19 cellular contexts compared by ENCODE assay signal in the genomic region with DNA sequence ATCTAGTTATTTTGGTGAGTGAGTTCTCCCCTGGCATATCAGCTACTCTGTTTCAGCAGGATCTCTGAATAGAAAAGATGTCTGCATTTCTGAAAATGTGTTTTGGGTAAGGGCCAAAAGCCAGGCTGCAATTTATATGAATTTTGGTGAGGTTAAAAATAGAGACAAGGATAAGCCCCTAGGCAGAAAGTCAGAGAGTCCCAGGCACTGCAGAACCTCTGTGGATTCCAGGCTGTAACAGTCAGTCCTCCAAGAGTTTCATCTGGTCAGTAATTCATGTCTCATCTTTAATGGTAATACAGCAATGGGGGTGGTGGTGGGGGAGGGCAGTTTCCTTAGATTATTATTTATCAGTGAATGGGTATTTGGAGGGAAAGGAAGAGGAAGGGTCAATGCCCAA. TPM values are rescaled to one million over a fixed set of nuclear protein-coding genes. Genes with fewer than 3 reads are reported as not detected.
"Had no signal": no experiment of that assay in that cellular context is flagged by ENCODE, and none has a peak within 500 bp of the region (broad histone marks: within the 10 kb centered on the region; RNA-seq: fewer than 3 reads in every experiment).

No MANE protein-coding gene starts in this region.

- ATAC-seq: activated CD4-positive, CD25-positive, alpha-beta regulatory T cell treated with anti-CD3 and anti-CD28 coated beads, Interleukin-2, amount 50 U/mL, for 24 hours; activated T-cell treated with anti-CD3 and anti-CD28 coated beads, Interleukin-2, amount 50 U/mL, for 4 hours; naive thymus-derived CD4-positive, alpha-beta T cell; right lobe of liver; upper lobe of right lung had no signal

- DNase-seq: activated effector memory CD4-positive, alpha-beta T cell treated with anti-CD3 and anti-CD28 coated beads, Interleukin-2, amount 50 U/mL, for 16 hours; activated T-cell treated with anti-CD3 and anti-CD28 coated beads, Interleukin-2, amount 50 U/mL, for 4 hours; anterior cingulate cortex; heart right ventricle; kidney; midbrain; naive thymus-derived CD4-positive, alpha-beta T cell; occipital lobe; right lobe of liver; stimulated activated CD4-positive, alpha-beta T cell treated with anti-CD3 and anti-CD28 coated beads, Interleukin-12 subunit alpha, Interleukin-12 subunit beta, amount 100 ng/mL, for 4 hours; stimulated activated CD4-positive, alpha-beta T cell treated with anti-CD3 and anti-CD28 coated beads, Interleukin-4, amount 100 ng/mL, for 1 hour; stimulated activated CD8-positive, alpha-beta memory T cell treated with anti-CD3 and anti-CD28 coated beads, Interleukin-4, amount 100 ng/mL, for 48 hours; testis; upper lobe of right lung had no signal

RNA-seq across cellular contexts. Expression of a gene that starts 53.0 kb away (rescaled TPM):
- total RNA-seq: activated T-cell treated with anti-CD3 and anti-CD28 coated beads, Interleukin-2, amount 50 U/mL, for 4 hours; breast epithelium; cerebellum; heart right ventricle; kidney; lower leg skin; naive thymus-derived CD4-positive, alpha-beta T cell; occipital lobe; right lobe of liver; T-helper 2 cell treated with Interferon-gamma antibody and Interleukin-4, amounts not matched to agents 100 ng/mL and 5 ng/mL, for 36 hours; upper lobe of right lung had no signal
- polyA plus RNA-seq: heart right ventricle; naive thymus-derived CD4-positive, alpha-beta T cell had no signal
